1 cellular context compared by ENCODE assay signal in the genomic region with DNA sequence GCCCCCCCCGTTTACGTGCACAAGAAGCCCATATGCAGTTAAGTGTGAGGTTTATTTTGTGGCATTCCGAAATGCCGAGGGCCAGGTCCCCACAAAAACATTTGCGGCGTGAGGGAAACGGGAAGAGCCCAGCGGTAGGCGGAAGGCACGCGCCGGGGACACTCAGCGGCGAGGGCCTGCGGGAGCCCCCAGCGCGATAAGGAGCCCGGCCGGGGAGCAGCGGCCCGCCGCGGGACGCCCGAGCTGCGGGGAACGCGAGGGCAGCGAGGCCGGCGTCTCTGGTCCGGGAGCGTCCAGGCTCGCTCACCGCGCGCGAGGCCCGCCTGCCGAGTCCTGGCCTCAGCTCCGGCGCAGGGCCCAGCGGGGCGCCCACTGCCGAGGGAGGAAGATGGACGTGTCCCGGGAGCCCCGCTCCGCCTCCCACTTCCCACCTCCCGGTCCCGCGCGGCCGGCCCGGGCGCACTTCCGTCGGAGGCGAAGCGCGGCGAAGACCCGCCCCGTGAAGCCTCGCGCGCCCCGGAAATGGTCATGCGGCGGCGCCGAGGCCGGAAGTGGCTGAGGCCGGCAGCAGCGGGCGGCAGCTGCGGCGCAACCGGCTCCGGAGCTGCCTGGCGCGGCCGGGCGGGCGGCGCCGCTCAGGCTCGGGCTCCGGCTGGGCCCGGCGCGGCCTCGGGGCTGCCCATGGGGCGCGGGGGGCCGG.
TF ChIP-seq lines count a peak whose summit lies in the region.

A gene with protein sequence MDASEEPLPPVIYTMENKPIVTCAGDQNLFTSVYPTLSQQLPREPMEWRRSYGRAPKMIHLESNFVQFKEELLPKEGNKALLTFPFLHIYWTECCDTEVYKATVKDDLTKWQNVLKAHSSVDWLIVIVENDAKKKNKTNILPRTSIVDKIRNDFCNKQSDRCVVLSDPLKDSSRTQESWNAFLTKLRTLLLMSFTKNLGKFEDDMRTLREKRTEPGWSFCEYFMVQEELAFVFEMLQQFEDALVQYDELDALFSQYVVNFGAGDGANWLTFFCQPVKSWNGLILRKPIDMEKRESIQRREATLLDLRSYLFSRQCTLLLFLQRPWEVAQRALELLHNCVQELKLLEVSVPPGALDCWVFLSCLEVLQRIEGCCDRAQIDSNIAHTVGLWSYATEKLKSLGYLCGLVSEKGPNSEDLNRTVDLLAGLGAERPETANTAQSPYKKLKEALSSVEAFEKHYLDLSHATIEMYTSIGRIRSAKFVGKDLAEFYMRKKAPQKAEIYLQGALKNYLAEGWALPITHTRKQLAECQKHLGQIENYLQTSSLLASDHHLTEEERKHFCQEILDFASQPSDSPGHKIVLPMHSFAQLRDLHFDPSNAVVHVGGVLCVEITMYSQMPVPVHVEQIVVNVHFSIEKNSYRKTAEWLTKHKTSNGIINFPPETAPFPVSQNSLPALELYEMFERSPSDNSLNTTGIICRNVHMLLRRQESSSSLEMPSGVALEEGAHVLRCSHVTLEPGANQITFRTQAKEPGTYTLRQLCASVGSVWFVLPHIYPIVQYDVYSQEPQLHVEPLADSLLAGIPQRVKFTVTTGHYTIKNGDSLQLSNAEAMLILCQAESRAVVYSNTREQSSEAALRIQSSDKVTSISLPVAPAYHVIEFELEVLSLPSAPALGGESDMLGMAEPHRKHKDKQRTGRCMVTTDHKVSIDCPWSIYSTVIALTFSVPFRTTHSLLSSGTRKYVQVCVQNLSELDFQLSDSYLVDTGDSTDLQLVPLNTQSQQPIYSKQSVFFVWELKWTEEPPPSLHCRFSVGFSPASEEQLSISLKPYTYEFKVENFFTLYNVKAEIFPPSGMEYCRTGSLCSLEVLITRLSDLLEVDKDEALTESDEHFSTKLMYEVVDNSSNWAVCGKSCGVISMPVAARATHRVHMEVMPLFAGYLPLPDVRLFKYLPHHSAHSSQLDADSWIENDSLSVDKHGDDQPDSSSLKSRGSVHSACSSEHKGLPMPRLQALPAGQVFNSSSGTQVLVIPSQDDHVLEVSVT (plus strand): TSS at position 536 of the 700 bp plus-strand sequence. CDS start 185 bp downstream, outside the sequence.

TF ChIP-seq in HepG2, 621 proteins besides CTCF, POLR2A, EP300 and RAD21 (continued from another document and continues in another):
- TF ChIP-seq, protein P1, sequence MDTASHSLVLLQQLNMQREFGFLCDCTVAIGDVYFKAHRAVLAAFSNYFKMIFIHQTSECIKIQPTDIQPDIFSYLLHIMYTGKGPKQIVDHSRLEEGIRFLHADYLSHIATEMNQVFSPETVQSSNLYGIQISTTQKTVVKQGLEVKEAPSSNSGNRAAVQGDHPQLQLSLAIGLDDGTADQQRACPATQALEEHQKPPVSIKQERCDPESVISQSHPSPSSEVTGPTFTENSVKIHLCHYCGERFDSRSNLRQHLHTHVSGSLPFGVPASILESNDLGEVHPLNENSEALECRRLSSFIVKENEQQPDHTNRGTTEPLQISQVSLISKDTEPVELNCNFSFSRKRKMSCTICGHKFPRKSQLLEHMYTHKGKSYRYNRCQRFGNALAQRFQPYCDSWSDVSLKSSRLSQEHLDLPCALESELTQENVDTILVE (CRISPR knock-in tag; IDR thresholded peaks at IDR 0.05) = peak; percentile 83; the same call in 1 of the 2 replicates
- TF ChIP-seq, protein P2, sequence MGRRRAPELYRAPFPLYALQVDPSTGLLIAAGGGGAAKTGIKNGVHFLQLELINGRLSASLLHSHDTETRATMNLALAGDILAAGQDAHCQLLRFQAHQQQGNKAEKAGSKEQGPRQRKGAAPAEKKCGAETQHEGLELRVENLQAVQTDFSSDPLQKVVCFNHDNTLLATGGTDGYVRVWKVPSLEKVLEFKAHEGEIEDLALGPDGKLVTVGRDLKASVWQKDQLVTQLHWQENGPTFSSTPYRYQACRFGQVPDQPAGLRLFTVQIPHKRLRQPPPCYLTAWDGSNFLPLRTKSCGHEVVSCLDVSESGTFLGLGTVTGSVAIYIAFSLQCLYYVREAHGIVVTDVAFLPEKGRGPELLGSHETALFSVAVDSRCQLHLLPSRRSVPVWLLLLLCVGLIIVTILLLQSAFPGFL (CRISPR knock-in tag; IDR thresholded peaks at IDR 0.05) = no peak
- TF ChIP-seq, protein P3, sequence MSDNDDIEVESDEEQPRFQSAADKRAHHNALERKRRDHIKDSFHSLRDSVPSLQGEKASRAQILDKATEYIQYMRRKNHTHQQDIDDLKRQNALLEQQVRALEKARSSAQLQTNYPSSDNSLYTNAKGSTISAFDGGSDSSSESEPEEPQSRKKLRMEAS (IDR thresholded peaks at IDR 0.05) = peak; percentile 87
- TF ChIP-seq ZNF790 (CRISPR knock-in tag; IDR thresholded peaks at IDR 0.05; ENCODE audit: borderline replicate concordance) (no peak), SMAD1 (CRISPR knock-in tag; IDR thresholded peaks at IDR 0.05; ENCODE audit: borderline replicate concordance, low read depth) (no peak), ZFYVE20 (CRISPR knock-in tag; IDR thresholded peaks at IDR 0.05; ENCODE audit: borderline replicate concordance, low read depth) (no peak), TAF1 (CRISPR knock-in tag; IDR thresholded peaks at IDR 0.05) (peak; percentile 74), JUN (CRISPR knock-in tag; IDR thresholded peaks at IDR 0.05) (no peak), ASH2L (IDR thresholded peaks at IDR 0.05; ENCODE audit: insufficient read length, low read depth, low read length) (peak; percentile 7), FIP1L1 (IDR thresholded peaks at IDR 0.05; ENCODE audit: borderline replicate concordance, insufficient read depth, low read depth, low read length) (no peak), ZSCAN12 (CRISPR knock-in tag; IDR thresholded peaks at IDR 0.05) (no peak), FOXK1 (CRISPR knock-in tag; IDR thresholded peaks at IDR 0.05; ENCODE audit: borderline replicate concordance, low read depth) (no peak), ZNF678 (CRISPR knock-in tag; IDR thresholded peaks at IDR 0.05) (no peak; the same call in 1 of the 2 replicates), CEBPB (IDR thresholded peaks at IDR 0.05; ENCODE audit: borderline replicate concordance, low read depth, low read length) (no peak), ZNF75D (CRISPR knock-in tag; IDR thresholded peaks at IDR 0.05; ENCODE audit: borderline replicate concordance) (no peak)
- TF ChIP-seq, protein P4, sequence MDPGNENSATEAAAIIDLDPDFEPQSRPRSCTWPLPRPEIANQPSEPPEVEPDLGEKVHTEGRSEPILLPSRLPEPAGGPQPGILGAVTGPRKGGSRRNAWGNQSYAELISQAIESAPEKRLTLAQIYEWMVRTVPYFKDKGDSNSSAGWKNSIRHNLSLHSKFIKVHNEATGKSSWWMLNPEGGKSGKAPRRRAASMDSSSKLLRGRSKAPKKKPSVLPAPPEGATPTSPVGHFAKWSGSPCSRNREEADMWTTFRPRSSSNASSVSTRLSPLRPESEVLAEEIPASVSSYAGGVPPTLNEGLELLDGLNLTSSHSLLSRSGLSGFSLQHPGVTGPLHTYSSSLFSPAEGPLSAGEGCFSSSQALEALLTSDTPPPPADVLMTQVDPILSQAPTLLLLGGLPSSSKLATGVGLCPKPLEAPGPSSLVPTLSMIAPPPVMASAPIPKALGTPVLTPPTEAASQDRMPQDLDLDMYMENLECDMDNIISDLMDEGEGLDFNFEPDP (CRISPR knock-in tag; conservative IDR thresholded peaks at IDR 0.05) = no peak
- TF ChIP-seq, protein P5, sequence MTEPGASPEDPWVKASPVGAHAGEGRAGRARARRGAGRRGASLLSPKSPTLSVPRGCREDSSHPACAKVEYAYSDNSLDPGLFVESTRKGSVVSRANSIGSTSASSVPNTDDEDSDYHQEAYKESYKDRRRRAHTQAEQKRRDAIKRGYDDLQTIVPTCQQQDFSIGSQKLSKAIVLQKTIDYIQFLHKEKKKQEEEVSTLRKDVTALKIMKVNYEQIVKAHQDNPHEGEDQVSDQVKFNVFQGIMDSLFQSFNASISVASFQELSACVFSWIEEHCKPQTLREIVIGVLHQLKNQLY (CRISPR knock-in tag; IDR thresholded peaks at IDR 0.05) = no peak
- TF ChIP-seq, protein P6, sequence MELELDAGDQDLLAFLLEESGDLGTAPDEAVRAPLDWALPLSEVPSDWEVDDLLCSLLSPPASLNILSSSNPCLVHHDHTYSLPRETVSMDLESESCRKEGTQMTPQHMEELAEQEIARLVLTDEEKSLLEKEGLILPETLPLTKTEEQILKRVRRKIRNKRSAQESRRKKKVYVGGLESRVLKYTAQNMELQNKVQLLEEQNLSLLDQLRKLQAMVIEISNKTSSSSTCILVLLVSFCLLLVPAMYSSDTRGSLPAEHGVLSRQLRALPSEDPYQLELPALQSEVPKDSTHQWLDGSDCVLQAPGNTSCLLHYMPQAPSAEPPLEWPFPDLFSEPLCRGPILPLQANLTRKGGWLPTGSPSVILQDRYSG (CRISPR knock-in tag; IDR thresholded peaks at IDR 0.05) = no peak
- TF ChIP-seq, protein P7, sequence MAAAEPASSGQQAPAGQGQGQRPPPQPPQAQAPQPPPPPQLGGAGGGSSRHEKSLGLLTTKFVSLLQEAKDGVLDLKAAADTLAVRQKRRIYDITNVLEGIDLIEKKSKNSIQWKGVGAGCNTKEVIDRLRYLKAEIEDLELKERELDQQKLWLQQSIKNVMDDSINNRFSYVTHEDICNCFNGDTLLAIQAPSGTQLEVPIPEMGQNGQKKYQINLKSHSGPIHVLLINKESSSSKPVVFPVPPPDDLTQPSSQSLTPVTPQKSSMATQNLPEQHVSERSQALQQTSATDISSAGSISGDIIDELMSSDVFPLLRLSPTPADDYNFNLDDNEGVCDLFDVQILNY (CRISPR knock-in tag; conservative IDR thresholded peaks at IDR 0.05) = 0 out of 2 replicates have a peak, but pooled peaks have one; percentile 11
- TF ChIP-seq, protein P8, sequence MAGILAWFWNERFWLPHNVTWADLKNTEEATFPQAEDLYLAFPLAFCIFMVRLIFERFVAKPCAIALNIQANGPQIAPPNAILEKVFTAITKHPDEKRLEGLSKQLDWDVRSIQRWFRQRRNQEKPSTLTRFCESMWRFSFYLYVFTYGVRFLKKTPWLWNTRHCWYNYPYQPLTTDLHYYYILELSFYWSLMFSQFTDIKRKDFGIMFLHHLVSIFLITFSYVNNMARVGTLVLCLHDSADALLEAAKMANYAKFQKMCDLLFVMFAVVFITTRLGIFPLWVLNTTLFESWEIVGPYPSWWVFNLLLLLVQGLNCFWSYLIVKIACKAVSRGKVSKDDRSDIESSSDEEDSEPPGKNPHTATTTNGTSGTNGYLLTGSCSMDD (CRISPR knock-in tag; IDR thresholded peaks at IDR 0.05) = no peak; the same call in 1 of the 2 replicates
- TF ChIP-seq, protein P9, sequence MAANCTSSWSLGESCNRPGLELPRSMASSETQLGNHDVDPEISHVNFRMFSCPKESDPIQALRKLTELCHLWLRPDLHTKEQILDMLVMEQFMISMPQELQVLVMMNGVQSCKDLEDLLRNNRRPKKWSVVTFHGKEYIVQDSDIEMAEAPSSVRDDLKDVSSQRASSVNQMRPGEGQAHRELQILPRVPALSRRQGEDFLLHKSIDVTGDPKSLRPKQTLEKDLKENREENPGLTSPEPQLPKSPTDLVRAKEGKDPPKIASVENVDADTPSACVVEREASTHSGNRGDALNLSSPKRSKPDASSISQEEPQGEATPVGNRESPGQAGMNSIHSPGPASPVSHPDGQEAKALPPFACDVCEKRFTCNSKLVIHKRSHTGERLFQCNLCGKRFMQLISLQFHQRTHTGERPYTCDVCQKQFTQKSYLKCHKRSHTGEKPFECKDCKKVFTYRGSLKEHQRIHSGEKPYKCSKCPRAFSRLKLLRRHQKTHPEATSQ (CRISPR knock-in tag; IDR thresholded peaks at IDR 0.05; ENCODE audit: borderline replicate concordance) = no peak
- TF ChIP-seq, protein P10, sequence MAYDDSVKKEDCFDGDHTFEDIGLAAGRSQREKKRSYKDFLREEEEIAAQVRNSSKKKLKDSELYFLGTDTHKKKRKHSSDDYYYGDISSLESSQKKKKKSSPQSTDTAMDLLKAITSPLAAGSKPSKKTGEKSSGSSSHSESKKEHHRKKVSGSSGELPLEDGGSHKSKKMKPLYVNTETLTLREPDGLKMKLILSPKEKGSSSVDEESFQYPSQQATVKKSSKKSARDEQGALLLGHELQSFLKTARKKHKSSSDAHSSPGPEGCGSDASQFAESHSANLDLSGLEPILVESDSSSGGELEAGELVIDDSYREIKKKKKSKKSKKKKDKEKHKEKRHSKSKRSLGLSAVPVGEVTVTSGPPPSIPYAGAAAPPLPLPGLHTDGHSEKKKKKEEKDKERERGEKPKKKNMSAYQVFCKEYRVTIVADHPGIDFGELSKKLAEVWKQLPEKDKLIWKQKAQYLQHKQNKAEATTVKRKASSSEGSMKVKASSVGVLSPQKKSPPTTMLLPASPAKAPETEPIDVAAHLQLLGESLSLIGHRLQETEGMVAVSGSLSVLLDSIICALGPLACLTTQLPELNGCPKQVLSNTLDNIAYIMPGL (CRISPR knock-in tag; IDR thresholded peaks at IDR 0.05; ENCODE audit: borderline replicate concordance in 1 of 2, low read depth in 1 of 2) = peak in 1 of 2 experiments; percentile 48; a peak in 3 of 4 replicates
- TF ChIP-seq, protein P11, sequence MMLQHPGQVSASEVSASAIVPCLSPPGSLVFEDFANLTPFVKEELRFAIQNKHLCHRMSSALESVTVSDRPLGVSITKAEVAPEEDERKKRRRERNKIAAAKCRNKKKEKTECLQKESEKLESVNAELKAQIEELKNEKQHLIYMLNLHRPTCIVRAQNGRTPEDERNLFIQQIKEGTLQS (CRISPR knock-in tag; IDR thresholded peaks at IDR 0.05) = no peak
- TF ChIP-seq, protein P12, sequence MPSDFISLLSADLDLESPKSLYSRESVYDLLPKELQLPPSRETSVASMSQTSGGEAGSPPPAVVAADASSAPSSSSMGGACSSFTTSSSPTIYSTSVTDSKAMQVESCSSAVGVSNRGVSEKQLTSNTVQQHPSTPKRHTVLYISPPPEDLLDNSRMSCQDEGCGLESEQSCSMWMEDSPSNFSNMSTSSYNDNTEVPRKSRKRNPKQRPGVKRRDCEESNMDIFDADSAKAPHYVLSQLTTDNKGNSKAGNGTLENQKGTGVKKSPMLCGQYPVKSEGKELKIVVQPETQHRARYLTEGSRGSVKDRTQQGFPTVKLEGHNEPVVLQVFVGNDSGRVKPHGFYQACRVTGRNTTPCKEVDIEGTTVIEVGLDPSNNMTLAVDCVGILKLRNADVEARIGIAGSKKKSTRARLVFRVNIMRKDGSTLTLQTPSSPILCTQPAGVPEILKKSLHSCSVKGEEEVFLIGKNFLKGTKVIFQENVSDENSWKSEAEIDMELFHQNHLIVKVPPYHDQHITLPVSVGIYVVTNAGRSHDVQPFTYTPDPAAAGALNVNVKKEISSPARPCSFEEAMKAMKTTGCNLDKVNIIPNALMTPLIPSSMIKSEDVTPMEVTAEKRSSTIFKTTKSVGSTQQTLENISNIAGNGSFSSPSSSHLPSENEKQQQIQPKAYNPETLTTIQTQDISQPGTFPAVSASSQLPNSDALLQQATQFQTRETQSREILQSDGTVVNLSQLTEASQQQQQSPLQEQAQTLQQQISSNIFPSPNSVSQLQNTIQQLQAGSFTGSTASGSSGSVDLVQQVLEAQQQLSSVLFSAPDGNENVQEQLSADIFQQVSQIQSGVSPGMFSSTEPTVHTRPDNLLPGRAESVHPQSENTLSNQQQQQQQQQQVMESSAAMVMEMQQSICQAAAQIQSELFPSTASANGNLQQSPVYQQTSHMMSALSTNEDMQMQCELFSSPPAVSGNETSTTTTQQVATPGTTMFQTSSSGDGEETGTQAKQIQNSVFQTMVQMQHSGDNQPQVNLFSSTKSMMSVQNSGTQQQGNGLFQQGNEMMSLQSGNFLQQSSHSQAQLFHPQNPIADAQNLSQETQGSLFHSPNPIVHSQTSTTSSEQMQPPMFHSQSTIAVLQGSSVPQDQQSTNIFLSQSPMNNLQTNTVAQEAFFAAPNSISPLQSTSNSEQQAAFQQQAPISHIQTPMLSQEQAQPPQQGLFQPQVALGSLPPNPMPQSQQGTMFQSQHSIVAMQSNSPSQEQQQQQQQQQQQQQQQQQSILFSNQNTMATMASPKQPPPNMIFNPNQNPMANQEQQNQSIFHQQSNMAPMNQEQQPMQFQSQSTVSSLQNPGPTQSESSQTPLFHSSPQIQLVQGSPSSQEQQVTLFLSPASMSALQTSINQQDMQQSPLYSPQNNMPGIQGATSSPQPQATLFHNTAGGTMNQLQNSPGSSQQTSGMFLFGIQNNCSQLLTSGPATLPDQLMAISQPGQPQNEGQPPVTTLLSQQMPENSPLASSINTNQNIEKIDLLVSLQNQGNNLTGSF (CRISPR knock-in tag; IDR thresholded peaks at IDR 0.05) = peak; percentile 74; the same call in 1 of the 2 replicates
